Comparison of ENCODE assay signal across 8 cellular contexts in genomic region chr12:121399391-121400331, GRCh38.
DNase-seq lines count a peak whose midpoint lies in the region; ATAC-seq and FAIRE-seq lines count a peak whose summit lies in the region.

Gene RNF34, plus strand, starts transcription at chr12:121400118. Its CDS starts 95 bp downstream, at chr12:121400213.

- H3K27ac Mint-ChIP-seq in effector memory CD8-positive, alpha-beta T cell: peak within 1 kb of the TSS; percentile 89 to 97
- peak within 1 kb of the TSS; percentile 93 for H3K27ac Mint-ChIP-seq in memory B cell

- H3K9me3 Mint-ChIP-seq in effector memory CD8-positive, alpha-beta T cell: no peaks in the 10 kb centered on the region
- H3K9me3 Mint-ChIP-seq in memory B cell: no peaks in the 10 kb centered on the region

- H3K4me1 Mint-ChIP-seq in effector memory CD8-positive, alpha-beta T cell (ENCODE audit: low read depth in 2 of 2): peaks cover 20 to 26% of the 10 kb centered on the region in 2 donors
- H3K4me1 Mint-ChIP-seq in memory B cell: peaks cover 12% of the 10 kb centered on the region

- ATAC-seq in GM21367 (IDR thresholded peaks at IDR 0.05; ENCODE audit: unreplicated experiment) (peak; percentile 88), memory B cell (ENCODE audit: low read depth) (peak; percentile 89)
- peak; percentile 88 for ATAC-seq in effector memory CD8-positive, alpha-beta T cell (replicated peaks)

- peak; percentile 55 for FAIRE-seq in HTR-8/SVneo (lab: Jason Lieb, UNC)

- H3K36me3 Mint-ChIP-seq in effector memory CD8-positive, alpha-beta T cell (ENCODE audit: insufficient read depth): peaks cover 41% of the 10 kb centered on the region
- peaks cover 5% of the 10 kb centered on the region for H3K36me3 Mint-ChIP-seq in memory B cell

- H3K27me3 Mint-ChIP-seq in effector memory CD8-positive, alpha-beta T cell: no peaks in the 10 kb centered on the region
- H3K27me3 Mint-ChIP-seq in memory B cell: no peaks in the 10 kb centered on the region

- peak within 1 kb of the TSS; percentile 81 to 87 for H3K4me3 Mint-ChIP-seq in effector memory CD8-positive, alpha-beta T cell
- peak within 1 kb of the TSS; percentile 94 for H3K4me3 Mint-ChIP-seq in memory B cell

- DNase-seq in COLO829 (ENCODE audit: low spot score) (peak; percentile 92), HTR-8/SVneo (ENCODE audit: insufficient read length, low spot score) (peak; percentile 99), NOMO-1 treated with dmso at 0.1 percent for 144 hours (lab: John Stamatoyannopoulos, UW; ENCODE audit: unreplicated experiment) (peak; percentile 98), memory B cell (ENCODE audit: low spot score in 2 of 2) (peak; percentile 89 to 90)
- DNase-seq in activated CD8-positive, alpha-beta memory T cell treated with anti-CD3 and anti-CD28 coated beads for 48 hours (ENCODE audit: low read depth in 2 of 3, low spot score in 2 of 3): peak; percentile 82 to 96 (median 94)
- peak; percentile 94 to 96 (median 95) for DNase-seq in effector memory CD8-positive, alpha-beta T cell
- peak; percentile 97 for DNase-seq in stimulated activated CD8-positive, alpha-beta memory T cell treated with anti-CD3 and anti-CD28 coated beads, Interleukin-12 subunit alpha, Interleukin-12 subunit beta, amount 100 ng/mL, for 24 hours (ENCODE audit: extremely low read depth)

Comparison
In these comparisons a context has a peak if more than half of its experiments do, and no peak if none do; other contexts are left out.
1. Peak in every context shown above with its lines: DNase-seq and ATAC-seq.